In the genomic region with DNA sequence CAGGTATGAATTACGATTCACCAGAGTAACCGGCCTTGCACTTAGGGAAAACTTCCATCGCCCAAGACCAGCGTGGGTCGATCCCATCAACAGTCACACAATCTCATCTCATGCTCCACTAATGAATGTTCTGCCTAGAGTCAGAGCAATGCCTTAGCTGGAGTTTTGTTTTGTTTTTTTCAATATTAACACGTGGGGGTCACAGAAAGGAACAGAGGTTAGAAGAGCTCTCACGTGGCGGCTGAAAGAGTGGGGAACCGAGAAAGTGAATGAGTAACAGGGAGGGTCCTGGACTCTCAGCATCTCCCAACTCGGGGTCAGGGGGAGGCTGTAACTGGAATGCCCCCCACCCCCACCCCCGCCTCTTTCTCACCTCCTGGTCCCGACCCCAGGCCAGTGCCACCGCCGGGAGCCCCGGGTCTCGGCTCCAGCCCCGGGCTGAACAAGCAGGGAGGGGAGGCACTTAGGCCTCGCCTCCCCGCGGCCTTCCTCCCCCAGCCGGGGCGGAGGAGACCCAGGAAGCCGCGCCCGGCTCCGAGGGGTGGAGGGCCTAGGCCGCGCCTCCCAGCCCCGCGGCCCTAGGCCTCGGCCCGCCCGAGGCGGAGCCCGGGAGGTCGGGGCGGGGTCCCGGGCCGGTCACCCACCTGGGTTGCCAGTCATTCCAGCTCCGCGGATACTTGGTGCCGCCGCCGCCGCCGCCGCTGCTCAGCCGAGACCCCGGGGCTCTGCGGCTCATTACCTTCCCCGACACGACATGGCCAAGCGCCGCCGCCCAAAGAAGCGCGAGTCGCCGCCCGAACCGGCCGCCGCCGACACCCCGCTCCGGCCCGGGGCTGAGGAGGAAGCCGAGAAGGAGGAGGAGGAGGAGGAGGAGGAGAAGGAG, we compare ENCODE assay signal across 8 cellular contexts. TPM values are rescaled to one million over a fixed set of nuclear protein-coding genes. Genes with fewer than 3 reads are reported as not detected.
DNase-seq lines count a peak whose midpoint lies in the region; ATAC-seq and TF ChIP-seq lines count a peak whose summit lies in the region.
"Not testable (repeated sequence)": the region's sequence is repeated elsewhere in the genome, so short reads cannot be mapped to it uniquely, and the experiment has no call there.

No MANE protein-coding gene starts in this region.

- not testable (repeated sequence) for H3K36me3 Mint-ChIP-seq in natural killer cell

- H3K27me3 ChIP-seq in HUES6 (ENCODE audit: control insufficient read depth, insufficient read depth, low read length) = not testable (repeated sequence)

- H3K4me1 Mint-ChIP-seq in natural killer cell = peaks cover 34 to 44% of the 10 kb centered on the region in 2 donors

- intact Hi-C loops in natural killer cell (cut with micrococcal nuclease) = loop anchor here (1.0 kb wide), 2 partner anchors 124 to 142 kb away; a partner anchor contains a TSS

- H3K27ac Mint-ChIP-seq in natural killer cell = peak overlapping the region; percentile 94

- H3K36me3 ChIP-seq in HUES6 (ENCODE audit: control insufficient read depth, insufficient read depth, low read length); SK-N-MC (ENCODE audit: insufficient read depth, low read length): not testable (repeated sequence)

- not testable (repeated sequence) for TF ChIP-seq CTCF in fibroblast of pulmonary artery (IDR thresholded peaks at IDR 0.05; ENCODE audit: low read length, missing control alignments); natural killer cell (IDR thresholded peaks at IDR 0.05)

- H3K27ac ChIP-seq in HUES6 (ENCODE audit: low read depth, low read length) = peak overlapping the region; percentile 85
- not testable (repeated sequence) for H3K27ac ChIP-seq in SK-N-MC

- ATAC-seq in GM21737 (IDR thresholded peaks at IDR 0.05; ENCODE audit: unreplicated experiment) = peak; percentile 44
- peak; percentile 32 to 71 (median 52) for ATAC-seq in natural killer cell

- H3K4me3 ChIP-seq in HUES6 (ENCODE audit: low read depth, low read length) = peak overlapping the region; percentile 84
- H3K4me3 ChIP-seq in SK-N-MC = peak overlapping the region; percentile 82
- H3K4me3 ChIP-seq in fibroblast of pulmonary artery (replicated peaks; ENCODE audit: low read depth, low read length) = peak overlapping the region; percentile 72

- H3K4me1 ChIP-seq in HUES6 (ENCODE audit: control insufficient read depth, insufficient read depth, low read length) = not testable (repeated sequence)

- not testable (repeated sequence) for H3K9me3 ChIP-seq in HUES6 (ENCODE audit: control insufficient read depth, insufficient read depth, low read depth, low read length); SK-N-MC (ENCODE audit: low read depth, low read length)

- not testable (repeated sequence) for H3K9me3 Mint-ChIP-seq in natural killer cell

- peak overlapping the region; percentile 91 for H3K9ac ChIP-seq in HUES6 (ENCODE audit: low read length)
- peak overlapping the region; percentile 82 for H3K9ac ChIP-seq in SK-N-MC (ENCODE audit: insufficient read length)

- H3K27me3 Mint-ChIP-seq in natural killer cell (ENCODE audit: low read depth in 2 of 2) = not testable (repeated sequence)

- peak overlapping the region; percentile 92 for H3K4me3 Mint-ChIP-seq in natural killer cell

- DNase-seq in DMS 273 treated with DMSO at 0.1 percent for 48 hours (lab: John Stamatoyannopoulos, UW) (peak; percentile 16), fibroblast of pulmonary artery (ENCODE audit: low read depth) (peak; percentile 34), natural killer cell (peak; percentile 48)
- not testable (repeated sequence) for DNase-seq in SK-N-MC (ENCODE audit: low read depth, low spot score)
- peak; percentile 37 for DNase-seq in activated gamma-delta T cell treated with anti-CD3 and anti-CD28 coated beads, Interleukin-2, amount 50 U/mL, for 16 hours (ENCODE audit: low read depth)
- DNase-seq in stimulated activated CD8-positive, alpha-beta memory T cell treated with anti-CD3 and anti-CD28 coated beads, Interleukin-4, amount 100 ng/mL, for 24 hours (ENCODE audit: low read depth) = peak; percentile 39

RNA-seq across cellular contexts. Expression of a gene that starts 0.7 kb away (rescaled TPM):
- 100 to 1,000 TPM; 215 to 253 (median 246) TPM for total RNA-seq in natural killer cell

RNA-seq across cellular contexts. Expression of a gene that starts 58.2 kb away (rescaled TPM):
- not detected for total RNA-seq in natural killer cell
